ENCODE assay signal across 2 cellular contexts in the genomic region with DNA sequence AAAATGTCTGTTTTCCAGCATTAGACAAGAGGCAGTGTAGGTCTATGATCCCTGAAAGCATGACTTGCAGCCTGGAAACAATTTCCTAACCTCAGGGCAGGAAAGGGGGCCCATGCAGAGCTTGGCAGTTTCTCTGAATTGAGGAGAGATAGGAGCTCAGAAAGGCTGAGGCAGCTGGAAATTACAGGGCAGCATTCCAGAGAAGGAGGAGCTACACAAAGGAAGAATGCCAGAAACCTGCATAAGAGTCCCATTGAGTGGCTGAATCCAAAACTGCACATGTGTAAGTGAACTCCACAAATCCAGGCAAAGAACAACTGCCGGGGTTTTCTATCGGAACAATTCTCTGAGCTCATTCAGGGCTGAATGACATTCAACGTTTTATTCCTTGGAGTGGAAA.
TF ChIP-seq lines count a peak whose summit lies in the region.

No MANE protein-coding gene starts in this region.

TF ChIP-seq in liver, 16 proteins besides CTCF, POLR2A, EP300 and RAD21 (continued from another document):
- TF ChIP-seq REST (IDR thresholded peaks at IDR 0.05) (peak; percentile 51), JUND (IDR thresholded peaks at IDR 0.05) (peak; percentile 27 to 46), YY1 (IDR thresholded peaks at IDR 0.05) (peak; percentile 61)
- TF ChIP-seq, protein P1, sequence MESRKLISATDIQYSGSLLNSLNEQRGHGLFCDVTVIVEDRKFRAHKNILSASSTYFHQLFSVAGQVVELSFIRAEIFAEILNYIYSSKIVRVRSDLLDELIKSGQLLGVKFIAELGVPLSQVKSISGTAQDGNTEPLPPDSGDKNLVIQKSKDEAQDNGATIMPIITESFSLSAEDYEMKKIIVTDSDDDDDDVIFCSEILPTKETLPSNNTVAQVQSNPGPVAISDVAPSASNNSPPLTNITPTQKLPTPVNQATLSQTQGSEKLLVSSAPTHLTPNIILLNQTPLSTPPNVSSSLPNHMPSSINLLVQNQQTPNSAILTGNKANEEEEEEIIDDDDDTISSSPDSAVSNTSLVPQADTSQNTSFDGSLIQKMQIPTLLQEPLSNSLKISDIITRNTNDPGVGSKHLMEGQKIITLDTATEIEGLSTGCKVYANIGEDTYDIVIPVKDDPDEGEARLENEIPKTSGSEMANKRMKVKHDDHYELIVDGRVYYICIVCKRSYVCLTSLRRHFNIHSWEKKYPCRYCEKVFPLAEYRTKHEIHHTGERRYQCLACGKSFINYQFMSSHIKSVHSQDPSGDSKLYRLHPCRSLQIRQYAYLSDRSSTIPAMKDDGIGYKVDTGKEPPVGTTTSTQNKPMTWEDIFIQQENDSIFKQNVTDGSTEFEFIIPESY (IDR thresholded peaks at IDR 0.05): peak; percentile 31
TF ChIP-seq in liver: peak in this region for 11.

TF ChIP-seq in HepG2, 621 proteins besides CTCF, POLR2A, EP300 and RAD21 (continued from another document):
- TF ChIP-seq SNAPC4 (CRISPR knock-in tag; IDR thresholded peaks at IDR 0.05): no peak
